1 cellular context compared by ENCODE assay signal in the genomic region with DNA sequence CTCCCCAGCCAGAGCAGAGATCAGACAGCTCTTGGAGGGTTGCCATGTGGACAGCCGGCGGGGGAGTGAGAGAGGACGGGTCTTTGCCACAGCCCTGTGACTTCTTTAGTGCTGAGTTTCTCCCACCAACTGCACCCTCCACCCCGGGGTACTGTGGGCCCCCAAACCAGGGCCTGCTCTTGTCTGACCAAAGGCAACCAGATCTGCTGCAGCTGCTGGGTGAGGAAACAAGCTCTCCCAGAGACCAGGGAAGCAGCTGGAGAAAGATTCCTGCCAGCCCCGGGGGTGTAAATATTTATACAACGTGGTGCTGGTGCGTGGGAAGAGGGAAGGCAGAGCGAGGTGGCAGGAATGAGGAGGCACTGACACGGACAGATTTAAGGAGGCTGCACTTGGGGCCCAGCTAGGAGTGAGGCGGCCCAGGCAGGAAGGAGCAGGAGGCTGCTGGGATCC.
TF ChIP-seq lines count a peak whose summit lies in the region.

No MANE protein-coding gene starts in this region.

TF ChIP-seq in HepG2, 621 proteins besides CTCF, POLR2A, EP300 and RAD21 (continued from another document and continues in another):
- TF ChIP-seq, protein P1, sequence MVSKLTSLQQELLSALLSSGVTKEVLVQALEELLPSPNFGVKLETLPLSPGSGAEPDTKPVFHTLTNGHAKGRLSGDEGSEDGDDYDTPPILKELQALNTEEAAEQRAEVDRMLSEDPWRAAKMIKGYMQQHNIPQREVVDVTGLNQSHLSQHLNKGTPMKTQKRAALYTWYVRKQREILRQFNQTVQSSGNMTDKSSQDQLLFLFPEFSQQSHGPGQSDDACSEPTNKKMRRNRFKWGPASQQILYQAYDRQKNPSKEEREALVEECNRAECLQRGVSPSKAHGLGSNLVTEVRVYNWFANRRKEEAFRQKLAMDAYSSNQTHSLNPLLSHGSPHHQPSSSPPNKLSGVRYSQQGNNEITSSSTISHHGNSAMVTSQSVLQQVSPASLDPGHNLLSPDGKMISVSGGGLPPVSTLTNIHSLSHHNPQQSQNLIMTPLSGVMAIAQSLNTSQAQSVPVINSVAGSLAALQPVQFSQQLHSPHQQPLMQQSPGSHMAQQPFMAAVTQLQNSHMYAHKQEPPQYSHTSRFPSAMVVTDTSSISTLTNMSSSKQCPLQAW (CRISPR knock-in tag; IDR thresholded peaks at IDR 0.05), result 0 out of 2 replicates have a peak, but pooled peaks have one; percentile 17
- no peak for TF ChIP-seq ZSCAN20 (CRISPR knock-in tag; IDR thresholded peaks at IDR 0.05; ENCODE audit: borderline replicate concordance)
- TF ChIP-seq, protein P2, sequence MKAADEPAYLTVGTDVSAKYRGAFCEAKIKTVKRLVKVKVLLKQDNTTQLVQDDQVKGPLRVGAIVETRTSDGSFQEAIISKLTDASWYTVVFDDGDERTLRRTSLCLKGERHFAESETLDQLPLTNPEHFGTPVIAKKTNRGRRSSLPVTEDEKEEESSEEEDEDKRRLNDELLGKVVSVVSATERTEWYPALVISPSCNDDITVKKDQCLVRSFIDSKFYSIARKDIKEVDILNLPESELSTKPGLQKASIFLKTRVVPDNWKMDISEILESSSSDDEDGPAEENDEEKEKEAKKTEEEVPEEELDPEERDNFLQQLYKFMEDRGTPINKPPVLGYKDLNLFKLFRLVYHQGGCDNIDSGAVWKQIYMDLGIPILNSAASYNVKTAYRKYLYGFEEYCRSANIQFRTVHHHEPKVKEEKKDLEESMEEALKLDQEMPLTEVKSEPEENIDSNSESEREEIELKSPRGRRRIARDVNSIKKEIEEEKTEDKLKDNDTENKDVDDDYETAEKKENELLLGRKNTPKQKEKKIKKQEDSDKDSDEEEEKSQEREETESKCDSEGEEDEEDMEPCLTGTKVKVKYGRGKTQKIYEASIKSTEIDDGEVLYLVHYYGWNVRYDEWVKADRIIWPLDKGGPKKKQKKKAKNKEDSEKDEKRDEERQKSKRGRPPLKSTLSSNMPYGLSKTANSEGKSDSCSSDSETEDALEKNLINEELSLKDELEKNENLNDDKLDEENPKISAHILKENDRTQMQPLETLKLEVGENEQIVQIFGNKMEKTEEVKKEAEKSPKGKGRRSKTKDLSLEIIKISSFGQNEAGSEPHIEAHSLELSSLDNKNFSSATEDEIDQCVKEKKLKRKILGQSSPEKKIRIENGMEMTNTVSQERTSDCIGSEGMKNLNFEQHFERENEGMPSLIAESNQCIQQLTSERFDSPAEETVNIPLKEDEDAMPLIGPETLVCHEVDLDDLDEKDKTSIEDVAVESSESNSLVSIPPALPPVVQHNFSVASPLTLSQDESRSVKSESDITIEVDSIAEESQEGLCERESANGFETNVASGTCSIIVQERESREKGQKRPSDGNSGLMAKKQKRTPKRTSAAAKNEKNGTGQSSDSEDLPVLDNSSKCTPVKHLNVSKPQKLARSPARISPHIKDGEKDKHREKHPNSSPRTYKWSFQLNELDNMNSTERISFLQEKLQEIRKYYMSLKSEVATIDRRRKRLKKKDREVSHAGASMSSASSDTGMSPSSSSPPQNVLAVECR (CRISPR knock-in tag; IDR thresholded peaks at IDR 0.05; ENCODE audit: borderline replicate concordance), result peak; percentile 52; the same call in 1 of the 2 replicates
- TF ChIP-seq ZNF230 (CRISPR knock-in tag; IDR thresholded peaks at IDR 0.05), result no peak
- no peak for TF ChIP-seq SIN3B (IDR thresholded peaks at IDR 0.05; ENCODE audit: low read length)
- TF ChIP-seq, protein P3, sequence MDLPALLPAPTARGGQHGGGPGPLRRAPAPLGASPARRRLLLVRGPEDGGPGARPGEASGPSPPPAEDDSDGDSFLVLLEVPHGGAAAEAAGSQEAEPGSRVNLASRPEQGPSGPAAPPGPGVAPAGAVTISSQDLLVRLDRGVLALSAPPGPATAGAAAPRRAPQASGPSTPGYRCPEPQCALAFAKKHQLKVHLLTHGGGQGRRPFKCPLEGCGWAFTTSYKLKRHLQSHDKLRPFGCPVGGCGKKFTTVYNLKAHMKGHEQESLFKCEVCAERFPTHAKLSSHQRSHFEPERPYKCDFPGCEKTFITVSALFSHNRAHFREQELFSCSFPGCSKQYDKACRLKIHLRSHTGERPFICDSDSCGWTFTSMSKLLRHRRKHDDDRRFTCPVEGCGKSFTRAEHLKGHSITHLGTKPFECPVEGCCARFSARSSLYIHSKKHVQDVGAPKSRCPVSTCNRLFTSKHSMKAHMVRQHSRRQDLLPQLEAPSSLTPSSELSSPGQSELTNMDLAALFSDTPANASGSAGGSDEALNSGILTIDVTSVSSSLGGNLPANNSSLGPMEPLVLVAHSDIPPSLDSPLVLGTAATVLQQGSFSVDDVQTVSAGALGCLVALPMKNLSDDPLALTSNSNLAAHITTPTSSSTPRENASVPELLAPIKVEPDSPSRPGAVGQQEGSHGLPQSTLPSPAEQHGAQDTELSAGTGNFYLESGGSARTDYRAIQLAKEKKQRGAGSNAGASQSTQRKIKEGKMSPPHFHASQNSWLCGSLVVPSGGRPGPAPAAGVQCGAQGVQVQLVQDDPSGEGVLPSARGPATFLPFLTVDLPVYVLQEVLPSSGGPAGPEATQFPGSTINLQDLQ (CRISPR knock-in tag; IDR thresholded peaks at IDR 0.05), result no peak
- 0 out of 2 replicates have a peak, but pooled peaks have one; percentile 66 for TF ChIP-seq MEF2D (CRISPR knock-in tag; IDR thresholded peaks at IDR 0.05)
- 0 out of 2 replicates have a peak, but pooled peaks have one; percentile 25 for TF ChIP-seq ZNF652 (CRISPR knock-in tag; IDR thresholded peaks at IDR 0.05; ENCODE audit: borderline replicate concordance, low read depth)
- TF ChIP-seq MAZ (IDR thresholded peaks at IDR 0.05; ENCODE audit: borderline replicate concordance, low read depth, low read length), result no peak
- TF ChIP-seq MAZ (CRISPR knock-in tag; IDR thresholded peaks at IDR 0.05; ENCODE audit: low read depth), result no peak
- TF ChIP-seq ARID2 (CRISPR knock-in tag; IDR thresholded peaks at IDR 0.05; ENCODE audit: borderline replicate concordance), result no peak
- TF ChIP-seq, protein P4, sequence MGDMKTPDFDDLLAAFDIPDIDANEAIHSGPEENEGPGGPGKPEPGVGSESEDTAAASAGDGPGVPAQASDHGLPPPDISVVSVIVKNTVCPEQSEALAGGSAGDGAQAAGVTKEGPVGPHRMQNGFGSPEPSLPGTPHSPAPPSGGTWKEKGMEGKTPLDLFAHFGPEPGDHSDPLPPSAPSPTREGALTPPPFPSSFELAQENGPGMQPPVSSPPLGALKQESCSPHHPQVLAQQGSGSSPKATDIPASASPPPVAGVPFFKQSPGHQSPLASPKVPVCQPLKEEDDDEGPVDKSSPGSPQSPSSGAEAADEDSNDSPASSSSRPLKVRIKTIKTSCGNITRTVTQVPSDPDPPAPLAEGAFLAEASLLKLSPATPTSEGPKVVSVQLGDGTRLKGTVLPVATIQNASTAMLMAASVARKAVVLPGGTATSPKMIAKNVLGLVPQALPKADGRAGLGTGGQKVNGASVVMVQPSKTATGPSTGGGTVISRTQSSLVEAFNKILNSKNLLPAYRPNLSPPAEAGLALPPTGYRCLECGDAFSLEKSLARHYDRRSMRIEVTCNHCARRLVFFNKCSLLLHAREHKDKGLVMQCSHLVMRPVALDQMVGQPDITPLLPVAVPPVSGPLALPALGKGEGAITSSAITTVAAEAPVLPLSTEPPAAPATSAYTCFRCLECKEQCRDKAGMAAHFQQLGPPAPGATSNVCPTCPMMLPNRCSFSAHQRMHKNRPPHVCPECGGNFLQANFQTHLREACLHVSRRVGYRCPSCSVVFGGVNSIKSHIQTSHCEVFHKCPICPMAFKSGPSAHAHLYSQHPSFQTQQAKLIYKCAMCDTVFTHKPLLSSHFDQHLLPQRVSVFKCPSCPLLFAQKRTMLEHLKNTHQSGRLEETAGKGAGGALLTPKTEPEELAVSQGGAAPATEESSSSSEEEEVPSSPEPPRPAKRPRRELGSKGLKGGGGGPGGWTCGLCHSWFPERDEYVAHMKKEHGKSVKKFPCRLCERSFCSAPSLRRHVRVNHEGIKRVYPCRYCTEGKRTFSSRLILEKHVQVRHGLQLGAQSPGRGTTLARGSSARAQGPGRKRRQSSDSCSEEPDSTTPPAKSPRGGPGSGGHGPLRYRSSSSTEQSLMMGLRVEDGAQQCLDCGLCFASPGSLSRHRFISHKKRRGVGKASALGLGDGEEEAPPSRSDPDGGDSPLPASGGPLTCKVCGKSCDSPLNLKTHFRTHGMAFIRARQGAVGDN (CRISPR knock-in tag; IDR thresholded peaks at IDR 0.05), result peak; percentile 86
- TF ChIP-seq NRL (CRISPR knock-in tag; IDR thresholded peaks at IDR 0.05; ENCODE audit: borderline replicate concordance), result peak; percentile 28; the same call in 1 of the 2 replicates
- no peak for TF ChIP-seq ZNF382 (CRISPR knock-in tag; IDR thresholded peaks at IDR 0.05; ENCODE audit: borderline replicate concordance)
- no peak for TF ChIP-seq HOXA7 (CRISPR knock-in tag; IDR thresholded peaks at IDR 0.05)
- no peak for TF ChIP-seq ZNF678 (CRISPR knock-in tag; IDR thresholded peaks at IDR 0.05)
- no peak for TF ChIP-seq ASH2L (IDR thresholded peaks at IDR 0.05; ENCODE audit: insufficient read length, low read depth, low read length)
- TF ChIP-seq ZNF781 (CRISPR knock-in tag; IDR thresholded peaks at IDR 0.05; ENCODE audit: borderline replicate concordance, not compliant biosample characterization), result peak; percentile 61
- TF ChIP-seq SRSF9 (IDR thresholded peaks at IDR 0.05; ENCODE audit: borderline replicate concordance, insufficient read depth, low read depth, low read length, poor library complexity, severe bottlenecking), result no peak
- TF ChIP-seq YEATS2 (CRISPR knock-in tag; IDR thresholded peaks at IDR 0.05; ENCODE audit: borderline replicate concordance), result peak; percentile 19; the same call in 1 of the 2 replicates
- 0 out of 2 replicates have a peak, but pooled peaks have one; percentile 30 for TF ChIP-seq FOXC1 (CRISPR knock-in tag; IDR thresholded peaks at IDR 0.05; ENCODE audit: borderline replicate concordance)
- TF ChIP-seq ZFX (CRISPR knock-in tag; IDR thresholded peaks at IDR 0.05; ENCODE audit: low read depth), result peak; percentile 57
- no peak for TF ChIP-seq POLR2AphosphoS2 (IDR thresholded peaks at IDR 0.05; ENCODE audit: low read depth, low read length)
- TF ChIP-seq POGZ (CRISPR knock-in tag; IDR thresholded peaks at IDR 0.05), result no peak
- TF ChIP-seq KAT7 (CRISPR knock-in tag; IDR thresholded peaks at IDR 0.05; ENCODE audit: borderline replicate concordance), result no peak
- TF ChIP-seq, protein P5, sequence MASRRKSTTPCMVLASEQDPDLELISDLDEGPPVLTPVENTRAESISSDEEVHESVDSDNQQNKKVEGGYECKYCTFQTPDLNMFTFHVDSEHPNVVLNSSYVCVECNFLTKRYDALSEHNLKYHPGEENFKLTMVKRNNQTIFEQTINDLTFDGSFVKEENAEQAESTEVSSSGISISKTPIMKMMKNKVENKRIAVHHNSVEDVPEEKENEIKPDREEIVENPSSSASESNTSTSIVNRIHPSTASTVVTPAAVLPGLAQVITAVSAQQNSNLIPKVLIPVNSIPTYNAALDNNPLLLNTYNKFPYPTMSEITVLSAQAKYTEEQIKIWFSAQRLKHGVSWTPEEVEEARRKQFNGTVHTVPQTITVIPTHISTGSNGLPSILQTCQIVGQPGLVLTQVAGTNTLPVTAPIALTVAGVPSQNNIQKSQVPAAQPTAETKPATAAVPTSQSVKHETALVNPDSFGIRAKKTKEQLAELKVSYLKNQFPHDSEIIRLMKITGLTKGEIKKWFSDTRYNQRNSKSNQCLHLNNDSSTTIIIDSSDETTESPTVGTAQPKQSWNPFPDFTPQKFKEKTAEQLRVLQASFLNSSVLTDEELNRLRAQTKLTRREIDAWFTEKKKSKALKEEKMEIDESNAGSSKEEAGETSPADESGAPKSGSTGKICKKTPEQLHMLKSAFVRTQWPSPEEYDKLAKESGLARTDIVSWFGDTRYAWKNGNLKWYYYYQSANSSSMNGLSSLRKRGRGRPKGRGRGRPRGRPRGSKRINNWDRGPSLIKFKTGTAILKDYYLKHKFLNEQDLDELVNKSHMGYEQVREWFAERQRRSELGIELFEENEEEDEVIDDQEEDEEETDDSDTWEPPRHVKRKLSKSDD (CRISPR knock-in tag; IDR thresholded peaks at IDR 0.05; ENCODE audit: low read depth), result no peak
- TF ChIP-seq ZNF331 (CRISPR knock-in tag; IDR thresholded peaks at IDR 0.05), result no peak; the same call in 1 of the 2 replicates
- TF ChIP-seq PHF8 (CRISPR knock-in tag; IDR thresholded peaks at IDR 0.05), result no peak
- peak; percentile 28 for TF ChIP-seq XRCC5 (optimal IDR thresholded peaks at IDR 0.05; ENCODE audit: low read length)
- TF ChIP-seq, protein P6, sequence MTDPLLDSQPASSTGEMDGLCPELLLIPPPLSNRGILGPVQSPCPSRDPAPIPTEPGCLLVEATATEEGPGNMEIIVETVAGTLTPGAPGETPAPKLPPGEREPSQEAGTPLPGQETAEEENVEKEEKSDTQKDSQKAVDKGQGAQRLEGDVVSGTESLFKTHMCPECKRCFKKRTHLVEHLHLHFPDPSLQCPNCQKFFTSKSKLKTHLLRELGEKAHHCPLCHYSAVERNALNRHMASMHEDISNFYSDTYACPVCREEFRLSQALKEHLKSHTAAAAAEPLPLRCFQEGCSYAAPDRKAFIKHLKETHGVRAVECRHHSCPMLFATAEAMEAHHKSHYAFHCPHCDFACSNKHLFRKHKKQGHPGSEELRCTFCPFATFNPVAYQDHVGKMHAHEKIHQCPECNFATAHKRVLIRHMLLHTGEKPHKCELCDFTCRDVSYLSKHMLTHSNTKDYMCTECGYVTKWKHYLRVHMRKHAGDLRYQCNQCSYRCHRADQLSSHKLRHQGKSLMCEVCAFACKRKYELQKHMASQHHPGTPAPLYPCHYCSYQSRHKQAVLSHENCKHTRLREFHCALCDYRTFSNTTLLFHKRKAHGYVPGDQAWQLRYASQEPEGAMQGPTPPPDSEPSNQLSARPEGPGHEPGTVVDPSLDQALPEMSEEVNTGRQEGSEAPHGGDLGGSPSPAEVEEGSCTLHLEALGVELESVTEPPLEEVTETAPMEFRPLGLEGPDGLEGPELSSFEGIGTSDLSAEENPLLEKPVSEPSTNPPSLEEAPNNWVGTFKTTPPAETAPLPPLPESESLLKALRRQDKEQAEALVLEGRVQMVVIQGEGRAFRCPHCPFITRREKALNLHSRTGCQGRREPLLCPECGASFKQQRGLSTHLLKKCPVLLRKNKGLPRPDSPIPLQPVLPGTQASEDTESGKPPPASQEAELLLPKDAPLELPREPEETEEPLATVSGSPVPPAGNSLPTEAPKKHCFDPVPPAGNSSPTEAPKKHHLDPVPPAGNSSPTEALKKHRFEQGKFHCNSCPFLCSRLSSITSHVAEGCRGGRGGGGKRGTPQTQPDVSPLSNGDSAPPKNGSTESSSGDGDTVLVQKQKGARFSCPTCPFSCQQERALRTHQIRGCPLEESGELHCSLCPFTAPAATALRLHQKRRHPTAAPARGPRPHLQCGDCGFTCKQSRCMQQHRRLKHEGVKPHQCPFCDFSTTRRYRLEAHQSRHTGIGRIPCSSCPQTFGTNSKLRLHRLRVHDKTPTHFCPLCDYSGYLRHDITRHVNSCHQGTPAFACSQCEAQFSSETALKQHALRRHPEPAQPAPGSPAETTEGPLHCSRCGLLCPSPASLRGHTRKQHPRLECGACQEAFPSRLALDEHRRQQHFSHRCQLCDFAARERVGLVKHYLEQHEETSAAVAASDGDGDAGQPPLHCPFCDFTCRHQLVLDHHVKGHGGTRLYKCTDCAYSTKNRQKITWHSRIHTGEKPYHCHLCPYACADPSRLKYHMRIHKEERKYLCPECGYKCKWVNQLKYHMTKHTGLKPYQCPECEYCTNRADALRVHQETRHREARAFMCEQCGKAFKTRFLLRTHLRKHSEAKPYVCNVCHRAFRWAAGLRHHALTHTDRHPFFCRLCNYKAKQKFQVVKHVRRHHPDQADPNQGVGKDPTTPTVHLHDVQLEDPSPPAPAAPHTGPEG (CRISPR knock-in tag; IDR thresholded peaks at IDR 0.05), result no peak
- TF ChIP-seq ATM (IDR thresholded peaks at IDR 0.05; ENCODE audit: borderline replicate concordance), result no peak
- TF ChIP-seq ZNF274 (CRISPR knock-in tag; IDR thresholded peaks at IDR 0.05), result no peak
- TF ChIP-seq MXI1 (IDR thresholded peaks at IDR 0.05; ENCODE audit: borderline replicate concordance, low read depth, low read length), result peak; percentile 47; the same call in 1 of the 3 replicates
- TF ChIP-seq ZNF619 (CRISPR knock-in tag; IDR thresholded peaks at IDR 0.05), result no peak
- no peak for TF ChIP-seq NFE2L2 (IDR thresholded peaks at IDR 0.05; ENCODE audit: low read length)
- TF ChIP-seq SALL1 (CRISPR knock-in tag; IDR thresholded peaks at IDR 0.05), result peak; percentile 46; the same call in 1 of the 2 replicates
